1 cellular context compared by ENCODE assay signal in the genomic region with DNA sequence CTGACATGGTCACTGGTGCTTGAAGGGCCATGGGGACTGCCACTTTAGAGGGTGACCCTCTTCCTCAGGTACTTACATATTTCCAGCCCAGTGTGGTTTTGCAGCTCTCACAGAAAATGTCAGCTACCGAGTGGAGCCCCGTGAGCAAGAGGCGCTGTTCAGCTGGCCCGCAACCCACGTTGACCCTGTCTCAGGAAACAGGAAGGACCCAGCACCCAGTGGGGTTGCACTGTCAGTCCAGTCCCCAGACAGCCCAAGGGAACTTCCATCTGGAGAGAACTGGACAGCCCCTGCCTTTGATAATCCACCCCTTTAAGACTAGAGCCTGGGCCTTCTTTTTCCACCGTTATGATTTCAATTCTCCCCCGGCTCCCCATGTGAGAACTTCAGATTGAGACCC.
A peak's percentile ranks its signal among the peaks of the same experiment; 100 is the strongest.
TF ChIP-seq lines count a peak whose summit lies in the region.

No MANE protein-coding gene starts in this region.

TF ChIP-seq in K562, 482 proteins besides CTCF, POLR2A, EP300 and RAD21:
- TF ChIP-seq CHD4 (IDR thresholded peaks at IDR 0.05; ENCODE audit: insufficient read depth, insufficient replicate concordance, low read depth, low read length, poor library complexity, severe bottlenecking) (no peak), ZKSCAN1 (IDR thresholded peaks at IDR 0.05; ENCODE audit: low read depth, low read length) (peak; percentile 31; the same call in 1 of the 2 replicates)
